Comparison of ENCODE assay signal across 8 cellular contexts in genomic region chr15:32614712-32615050, GRCh38. TPM values are rescaled to one million over a fixed set of nuclear protein-coding genes. Genes with fewer than 3 reads are reported as not detected.
DNase-seq lines count a peak whose midpoint lies in the region; ATAC-seq, FAIRE-seq and TF ChIP-seq lines count a peak whose summit lies in the region.
"Not testable (repeated sequence)": the region's sequence is repeated elsewhere in the genome, so short reads cannot be mapped to it uniquely, and the experiment has no call there.

No MANE protein-coding gene starts in this region.

- peak overlapping the region; percentile 88 for H3K4me3 Mint-ChIP-seq in activated CD4-positive, alpha-beta memory T cell treated with anti-CD3 and anti-CD28 coated beads for 36 hours

- peak overlapping the region; percentile 79 for H2BK5ac ChIP-seq in trophoblast cell (ENCODE audit: low read depth, low read length, poor library complexity)

- TF ChIP-seq EP300 in A549 (IDR thresholded peaks at IDR 0.05): not testable (repeated sequence)

- not testable (repeated sequence) for H3K14ac ChIP-seq in trophoblast cell (ENCODE audit: low read length)

- peak overlapping the region; percentile 78 for H4K8ac ChIP-seq in trophoblast cell (ENCODE audit: low read depth, low read length)

- H3K27ac Mint-ChIP-seq in activated CD4-positive, alpha-beta memory T cell treated with anti-CD3 and anti-CD28 coated beads for 36 hours: peak overlapping the region; percentile 92

- 3% methylated on average over 11 of the region's 16 CpGs for WGBS in A549 (ENCODE audit: missing lambda C conversion rate)
- WGBS in trophoblast cell (ENCODE audit: extremely low coverage, insufficient coverage, insufficient read length): no CpG with 5 or more reads among the region's 16 CpGs

- H3K23ac ChIP-seq in trophoblast cell (ENCODE audit: low read length): not testable (repeated sequence)

- H3K4me2 ChIP-seq in A549 (peak overlapping the region; percentile 11; the same call in 1 of the 3 replicates), trophoblast cell (ENCODE audit: low read length) (peak overlapping the region; percentile 59)

- not testable (repeated sequence) for H3K18ac ChIP-seq in trophoblast cell (ENCODE audit: low read length)

- CTCF ChIA-PET in A549 (lab: Yijun Ruan, JAX); activated CD4-positive, alpha-beta memory T cell treated with anti-CD3 and anti-CD28 coated beads for 36 hours (lab: Charles Lee): not testable (repeated sequence)

- FAIRE-seq in A549 (lab: Jason Lieb, UNC): peak; percentile 23

- H2BK120ac ChIP-seq in trophoblast cell (ENCODE audit: insufficient read depth, low read length, poor library complexity): peak overlapping the region; percentile 51

- H3K4me1 ChIP-seq in A549: peaks cover 14% of the 10 kb centered on the region; the same call in 2 of the 3 replicates
- not testable (repeated sequence) for H3K4me1 ChIP-seq in duodenal mucosa (ENCODE audit: control insufficient read depth in 1 of 2, insufficient read depth in 2 of 2, low read length in 2 of 2); trophoblast cell (ENCODE audit: control insufficient read depth in 1 of 2, insufficient read depth in 2 of 2, low read length in 2 of 2)

- not testable (repeated sequence) for TF ChIP-seq POLR2A in A549 (IDR thresholded peaks at IDR 0.05; ENCODE audit: low read length)

- POLR2A ChIA-PET in A549 (lab: Yijun Ruan, JAX): interaction anchor here (0.5 to 0.6 kb wide), 2 partner anchors 274 to 1989 kb away, joined by 7 read pairs; partner anchors contain the start of gene ARHGAP11B
- POLR2A ChIA-PET in activated CD4-positive, alpha-beta memory T cell treated with anti-CD3 and anti-CD28 coated beads for 36 hours (lab: Charles Lee): not testable (repeated sequence)

- peaks cover 14% of the 10 kb centered on the region for H3K4me1 Mint-ChIP-seq in activated CD4-positive, alpha-beta memory T cell treated with anti-CD3 and anti-CD28 coated beads for 36 hours (ENCODE audit: low read depth)

- H3K4me3 ChIP-seq in A549 (peak overlapping the region; percentile 87), HL-60 (replicated peaks; ENCODE audit: insufficient read depth, low read length) (peak overlapping the region; percentile 49), duodenal mucosa (ENCODE audit: low read depth in 1 of 2, low read length in 2 of 2) (peak overlapping the region; percentile 65 to 81), trophoblast cell (ENCODE audit: low read depth, low read length) (peak overlapping the region; percentile 68)

- peak; percentile 79 to 80 for ATAC-seq in A549
- ATAC-seq in GM19023 (IDR thresholded peaks at IDR 0.05; ENCODE audit: unreplicated experiment): peak; percentile 14
- ATAC-seq in HG02623 (IDR thresholded peaks at IDR 0.05; ENCODE audit: unreplicated experiment): peak; percentile 10

- H3K9ac ChIP-seq in duodenal mucosa (ENCODE audit: low read depth in 1 of 2, low read length in 2 of 2) (peak overlapping the region; percentile 39 to 69), trophoblast cell (ENCODE audit: low read length) (peak overlapping the region; percentile 83)

- H3K79me2 ChIP-seq in trophoblast cell (ENCODE audit: control insufficient read depth, insufficient read depth, low read length, poor library complexity): not testable (repeated sequence)

- peaks cover 19% of the 10 kb centered on the region for H3K36me3 Mint-ChIP-seq in activated CD4-positive, alpha-beta memory T cell treated with anti-CD3 and anti-CD28 coated beads for 36 hours

- not testable (repeated sequence) for DNase-seq in A549 (ENCODE audit: low read depth in 1 of 2, low spot score in 1 of 2); HL-60 (ENCODE audit: low read depth in 1 of 2, low spot score in 1 of 2); trophoblast cell
- peak; percentile 57 for DNase-seq in activated CD4-positive, alpha-beta memory T cell treated with anti-CD3 and anti-CD28 coated beads for 36 hours
- peak; percentile 64 for DNase-seq in islet precursor cell

- H2BK12ac ChIP-seq in trophoblast cell (ENCODE audit: low read length): not testable (repeated sequence)

- not testable (repeated sequence) for H2AFZ ChIP-seq in trophoblast cell (ENCODE audit: insufficient read depth, low read length, poor library complexity)

- not testable (repeated sequence) for H3K79me1 ChIP-seq in trophoblast cell (ENCODE audit: low read length)

- H3K27ac ChIP-seq in A549 (peak overlapping the region; percentile 77 to 92), HL-60 (replicated peaks) (peak overlapping the region; percentile 98), duodenal mucosa (ENCODE audit: low read depth, low read length) (peak overlapping the region; percentile 62), trophoblast cell (ENCODE audit: low read depth, low read length) (peak overlapping the region; percentile 89)

- H3K9me3 ChIP-seq in A549; duodenal mucosa (ENCODE audit: control insufficient read depth in 1 of 2, low read length in 2 of 2); trophoblast cell (ENCODE audit: insufficient read depth, low read depth, low read length): not testable (repeated sequence)

- H3K36me3 ChIP-seq in duodenal mucosa (ENCODE audit: control insufficient read depth in 1 of 2, insufficient read depth in 2 of 2, low read length in 2 of 2); trophoblast cell (ENCODE audit: control insufficient read depth in 1 of 2, insufficient read depth in 2 of 2, low read length in 2 of 2): not testable (repeated sequence)

- not testable (repeated sequence) for TF ChIP-seq RAD21 in A549 (conservative IDR thresholded peaks at IDR 0.05 in 1 of 2, IDR thresholded peaks at IDR 0.05 in 1 of 2)

- peak overlapping the region; percentile 70 for H4K12ac ChIP-seq in trophoblast cell (ENCODE audit: low read depth, low read length)

- H3K9me3 Mint-ChIP-seq in activated CD4-positive, alpha-beta memory T cell treated with anti-CD3 and anti-CD28 coated beads for 36 hours: not testable (repeated sequence)

- not testable (repeated sequence) for H2AK5ac ChIP-seq in trophoblast cell (ENCODE audit: low read length)

- not testable (repeated sequence) for H3K4ac ChIP-seq in trophoblast cell (ENCODE audit: low read depth, low read length)

- not testable (repeated sequence) for H3K27me3 Mint-ChIP-seq in activated CD4-positive, alpha-beta memory T cell treated with anti-CD3 and anti-CD28 coated beads for 36 hours

- intact Hi-C loops in activated CD4-positive, alpha-beta memory T cell treated with anti-CD3 and anti-CD28 coated beads for 36 hours (cut with micrococcal nuclease): not testable (repeated sequence)

- not testable (repeated sequence) for TF ChIP-seq CTCF in A549 (IDR thresholded peaks at IDR 0.05); HL-60 (IDR thresholded peaks at IDR 0.05; ENCODE audit: insufficient read depth, low read length)

- not testable (repeated sequence) for H3K27me3 ChIP-seq in HL-60 (ENCODE audit: insufficient read depth, poor library complexity, severe bottlenecking); duodenal mucosa (ENCODE audit: control insufficient read depth in 1 of 2, insufficient read depth in 2 of 2, low read length in 2 of 2); trophoblast cell (ENCODE audit: insufficient read depth, low read length)

- H4K91ac ChIP-seq in trophoblast cell (ENCODE audit: low read depth, low read length): peak overlapping the region; percentile 37

RNA-seq across cellular contexts. Expression of gene ARHGAP11A, which starts 0.6 kb away (rescaled TPM):
- polyA plus RNA-seq in A549 (2011; rRNA removed): 39.3 and 41.4 TPM in 2 replicates
- 14.2 and 14.5 TPM in 2 replicates for polyA plus RNA-seq in A549 (2012; cell fraction: cytosol; rRNA removed)
- 7.4 and 13.7 TPM in 2 replicates for polyA plus RNA-seq in A549 (2012; cell fraction: nucleus; rRNA removed)
- polyA plus RNA-seq in A549 (2017; fragmentation: RNase III; extraction: RNeasy Plus Mini Kit Qiagen cat#74134 plus additional on column Dnase treatment): 90.9 to 121 TPM (median 121 TPM) in 3 replicates
- 9.8 and 10.6 TPM in 2 replicates for polyA minus RNA-seq in A549 (2011; rRNA and poly(A)+ RNA removed)
- 100 to 1,000 TPM; 112 to 122 TPM for total RNA-seq in activated CD4-positive, alpha-beta memory T cell treated with anti-CD3 and anti-CD28 coated beads for 36 hours
- 16.6 and 17.8 TPM in 2 replicates for polyA plus RNA-seq in trophoblast cell (2013)

RNA-seq across cellular contexts. Expression of gene GOLGA8N, which starts 21.4 kb away (rescaled TPM):
- polyA plus RNA-seq in A549 (2011; rRNA removed) (3.1 and 3.3 TPM in 2 replicates), A549 (2017; fragmentation: RNase III; extraction: RNeasy Plus Mini Kit Qiagen cat#74134 plus additional on column Dnase treatment) (3.0 to 3.9 TPM (median 3.0 TPM) in 3 replicates)
- polyA plus RNA-seq in A549 (2012; cell fraction: cytosol; rRNA removed): 0.26 and 1.3 TPM in 2 replicates
- 1.6 and 2.1 TPM in 2 replicates for polyA plus RNA-seq in A549 (2012; cell fraction: nucleus; rRNA removed)
- 1.9 and 2.9 TPM in 2 replicates for polyA minus RNA-seq in A549 (2011; rRNA and poly(A)+ RNA removed)
- 1 to 10 TPM; 1.0 to 1.3 TPM for total RNA-seq in activated CD4-positive, alpha-beta memory T cell treated with anti-CD3 and anti-CD28 coated beads for 36 hours
- 0.60 and 0.67 TPM in 2 replicates for polyA plus RNA-seq in trophoblast cell (2013)

RNA-seq across cellular contexts. Expression of gene SCG5, which starts 26.8 kb away (rescaled TPM):
- polyA plus RNA-seq in A549 (2011; rRNA removed) (9.4 and 10.5 TPM in 2 replicates), A549 (2017; fragmentation: RNase III; extraction: RNeasy Plus Mini Kit Qiagen cat#74134 plus additional on column Dnase treatment) (0.72 to 1.7 TPM (median 1.4 TPM) in 3 replicates)
- polyA plus RNA-seq in A549 (2012; cell fraction: cytosol; rRNA removed): 0.60 and 0.67 TPM in 2 replicates
- polyA plus RNA-seq in A549 (2012; cell fraction: nucleus; rRNA removed): 0.31 and 0.64 TPM in 2 replicates
- polyA minus RNA-seq in A549 (2011; rRNA and poly(A)+ RNA removed): 2.6 and 6.0 TPM in 2 replicates
- 1 to 10 TPM; 1.6 to 2.2 TPM for total RNA-seq in activated CD4-positive, alpha-beta memory T cell treated with anti-CD3 and anti-CD28 coated beads for 36 hours
- polyA plus RNA-seq in trophoblast cell (2013): 0.33 and 0.45 TPM in 2 replicates

Comparison
In these comparisons a context has a peak if more than half of its experiments do, and no peak if none do; other contexts are left out.
1. ATAC-seq: peak in every context shown above with its lines; median percentile 80 in A549; 14 in GM19023; 10 in HG02623.